ENCODE assay signal across 8 cellular contexts in the genomic region with DNA sequence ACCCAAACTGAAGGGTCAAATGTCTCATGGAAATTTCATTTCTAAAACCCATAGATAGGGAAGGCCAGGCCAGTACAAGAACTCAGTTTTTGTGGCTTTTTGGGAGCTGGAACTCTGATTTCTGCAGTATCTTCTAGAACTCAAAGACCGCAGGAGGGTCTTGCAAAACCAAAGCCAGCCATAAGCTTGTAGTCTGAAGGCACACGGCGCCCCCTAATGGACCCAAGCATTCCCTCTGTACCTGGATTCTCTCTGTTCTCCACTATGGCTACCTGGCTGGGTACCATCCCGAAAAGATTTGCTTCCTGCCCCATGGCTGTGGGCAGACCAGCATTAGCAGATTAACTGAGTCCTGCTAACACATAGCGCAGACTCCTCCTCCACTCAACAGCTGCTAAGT.
DNase-seq lines count a peak whose midpoint lies in the region; ATAC-seq and TF ChIP-seq lines count a peak whose summit lies in the region.

No MANE protein-coding gene starts in this region.

- intact Hi-C loops in left cardiac atrium (cut with DNase I) = loop anchor here (10.0 kb wide), 3 partner anchors 111 to 1761 kb away; a partner anchor contains a TSS
- intact Hi-C loops in upper lobe of right lung (cut with DNase I) = no loop called here

- no peak overlapping the region for H3K27ac ChIP-seq in RWPE2 (ENCODE audit: poor library complexity, severe bottlenecking)
- no peak overlapping the region for H3K27ac ChIP-seq in upper lobe of right lung

- peak; percentile 2 for DNase-seq in COLO829 (ENCODE audit: low spot score)
- DNase-seq in HT-29 (ENCODE audit: low spot score) = peak; percentile 34
- no peak for DNase-seq in RWPE2 (ENCODE audit: low spot score)
- peak; percentile 31 for DNase-seq in left cardiac atrium
- no peak for DNase-seq in upper lobe of right lung
- DNase-seq in GM19238 (ENCODE audit: insufficient read length, low spot score) = no peak
- DNase-seq in superior temporal gyrus (ENCODE audit: extremely low spot score) = no peak

- no peaks in the 10 kb centered on the region for H3K4me1 ChIP-seq in RWPE2 (ENCODE audit: insufficient read depth, poor library complexity, severe bottlenecking)
- no peaks in the 10 kb centered on the region for H3K4me1 ChIP-seq in upper lobe of right lung

- peak; percentile 42 for TF ChIP-seq CTCF in RWPE2 (IDR thresholded peaks at IDR 0.05; ENCODE audit: poor library complexity, severe bottlenecking)
- peak; percentile 34 for TF ChIP-seq CTCF in upper lobe of right lung (IDR thresholded peaks at IDR 0.05)

- ATAC-seq in RWPE2 (ENCODE audit: low read depth) (peak; percentile 33; the same call in 1 of the 3 replicates), left cardiac atrium (peak in 1 of 2 donors; percentile 35), upper lobe of right lung (peak; percentile 43), GM21360 (IDR thresholded peaks at IDR 0.05; ENCODE audit: unreplicated experiment) (no peak)

- H3K27me3 ChIP-seq in RWPE2 (ENCODE audit: insufficient read depth, poor library complexity, severe bottlenecking) (no peaks in the 10 kb centered on the region), upper lobe of right lung (no peaks in the 10 kb centered on the region)

- H3K4me3 ChIP-seq in RWPE2 (ENCODE audit: severe bottlenecking) (no peak overlapping the region), upper lobe of right lung (no peak overlapping the region)

- H3K36me3 ChIP-seq in RWPE2 (ENCODE audit: low read depth) (no peaks in the 10 kb centered on the region), upper lobe of right lung (no peaks in the 10 kb centered on the region)

- H3K9me3 ChIP-seq in RWPE2 (ENCODE audit: severe bottlenecking) (no peaks in the 10 kb centered on the region), upper lobe of right lung (no peaks in the 10 kb centered on the region)

Comparison
In these comparisons a context has a peak if more than half of its experiments do, and no peak if none do; other contexts are left out.
1. DNase-seq: peak in COLO829 (single experiment), HT-29 (single experiment) and left cardiac atrium (single experiment); none in RWPE2 (single experiment), upper lobe of right lung (single experiment), GM19238 (single experiment) and superior temporal gyrus (single experiment).